In the genomic region with DNA sequence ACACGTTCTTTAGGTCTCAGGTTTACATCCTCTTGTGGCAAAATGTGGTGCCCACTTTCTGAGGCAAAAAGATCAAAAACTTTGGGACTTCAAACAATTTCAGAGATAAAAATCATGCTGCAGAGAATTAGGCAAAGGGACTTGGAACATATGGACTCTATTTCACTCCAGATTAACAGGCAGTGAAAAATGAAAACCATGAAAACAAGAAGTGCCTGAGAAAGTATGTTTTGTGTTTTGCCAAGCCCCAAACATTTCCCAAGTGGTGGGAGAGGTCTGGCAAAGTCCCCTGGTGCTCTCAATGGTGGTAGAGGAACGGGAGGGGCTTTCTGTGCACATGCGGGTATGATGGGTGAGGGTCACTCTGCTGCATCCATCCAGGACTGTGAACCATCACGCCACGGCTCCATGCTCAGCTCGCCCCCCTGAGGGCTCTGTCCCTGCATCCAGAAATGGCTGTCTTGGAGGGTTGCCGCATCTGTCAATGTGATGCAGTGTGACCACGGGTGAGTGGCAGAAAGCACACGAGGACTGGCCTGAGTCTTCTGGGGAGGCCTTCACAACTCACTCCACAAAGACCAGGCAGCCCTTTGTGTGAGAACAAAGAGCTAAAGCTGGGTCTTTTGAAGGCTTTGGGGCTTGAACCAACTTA, we compare ENCODE assay signal across 1 cellular context.
TF ChIP-seq lines count a peak whose summit lies in the region.

No MANE protein-coding gene starts in this region.

TF ChIP-seq in SK-N-SH, 30 proteins besides CTCF, POLR2A, EP300 and RAD21:
- TF ChIP-seq FOSL2 (IDR thresholded peaks at IDR 0.05; ENCODE audit: borderline replicate concordance, low read depth): no peak
- TF ChIP-seq, protein P1, sequence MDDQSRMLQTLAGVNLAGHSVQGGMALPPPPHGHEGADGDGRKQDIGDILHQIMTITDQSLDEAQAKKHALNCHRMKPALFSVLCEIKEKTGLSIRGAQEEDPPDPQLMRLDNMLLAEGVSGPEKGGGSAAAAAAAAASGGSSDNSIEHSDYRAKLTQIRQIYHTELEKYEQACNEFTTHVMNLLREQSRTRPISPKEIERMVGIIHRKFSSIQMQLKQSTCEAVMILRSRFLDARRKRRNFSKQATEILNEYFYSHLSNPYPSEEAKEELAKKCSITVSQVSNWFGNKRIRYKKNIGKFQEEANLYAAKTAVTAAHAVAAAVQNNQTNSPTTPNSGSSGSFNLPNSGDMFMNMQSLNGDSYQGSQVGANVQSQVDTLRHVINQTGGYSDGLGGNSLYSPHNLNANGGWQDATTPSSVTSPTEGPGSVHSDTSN (IDR thresholded peaks at IDR 0.05): no peak
- no peak for TF ChIP-seq RXRA (IDR thresholded peaks at IDR 0.05; ENCODE audit: borderline replicate concordance, low read depth)
- TF ChIP-seq, protein P2, sequence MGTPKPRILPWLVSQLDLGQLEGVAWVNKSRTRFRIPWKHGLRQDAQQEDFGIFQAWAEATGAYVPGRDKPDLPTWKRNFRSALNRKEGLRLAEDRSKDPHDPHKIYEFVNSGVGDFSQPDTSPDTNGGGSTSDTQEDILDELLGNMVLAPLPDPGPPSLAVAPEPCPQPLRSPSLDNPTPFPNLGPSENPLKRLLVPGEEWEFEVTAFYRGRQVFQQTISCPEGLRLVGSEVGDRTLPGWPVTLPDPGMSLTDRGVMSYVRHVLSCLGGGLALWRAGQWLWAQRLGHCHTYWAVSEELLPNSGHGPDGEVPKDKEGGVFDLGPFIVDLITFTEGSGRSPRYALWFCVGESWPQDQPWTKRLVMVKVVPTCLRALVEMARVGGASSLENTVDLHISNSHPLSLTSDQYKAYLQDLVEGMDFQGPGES (IDR thresholded peaks at IDR 0.05; ENCODE audit: low read depth, low read length): no peak
- no peak for TF ChIP-seq FOXJ3 (CRISPR knock-in tag; IDR thresholded peaks at IDR 0.05)
- TF ChIP-seq TEAD4 (IDR thresholded peaks at IDR 0.05; ENCODE audit: borderline replicate concordance, insufficient read depth): no peak
- TF ChIP-seq YY1 (IDR thresholded peaks at IDR 0.05; ENCODE audit: low read depth): no peak
- no peak for TF ChIP-seq RCOR1 (IDR thresholded peaks at IDR 0.05; ENCODE audit: low read length)
- no peak for TF ChIP-seq ELF1 (IDR thresholded peaks at IDR 0.05)
- TF ChIP-seq, protein P3, sequence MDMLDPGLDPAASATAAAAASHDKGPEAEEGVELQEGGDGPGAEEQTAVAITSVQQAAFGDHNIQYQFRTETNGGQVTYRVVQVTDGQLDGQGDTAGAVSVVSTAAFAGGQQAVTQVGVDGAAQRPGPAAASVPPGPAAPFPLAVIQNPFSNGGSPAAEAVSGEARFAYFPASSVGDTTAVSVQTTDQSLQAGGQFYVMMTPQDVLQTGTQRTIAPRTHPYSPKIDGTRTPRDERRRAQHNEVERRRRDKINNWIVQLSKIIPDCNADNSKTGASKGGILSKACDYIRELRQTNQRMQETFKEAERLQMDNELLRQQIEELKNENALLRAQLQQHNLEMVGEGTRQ (IDR thresholded peaks at IDR 0.05; ENCODE audit: borderline replicate concordance, low read depth, low read length): no peak
